In genomic region chr9:130939405-130939941, GRCh38 we compare ENCODE assay signal across 8 cellular contexts. TPM values are rescaled to one million over a fixed set of nuclear protein-coding genes. Genes with fewer than 3 reads are reported as not detected.
DNase-seq lines count a peak whose midpoint lies in the region; ATAC-seq and TF ChIP-seq lines count a peak whose summit lies in the region.

No MANE protein-coding gene starts in this region.

- H3K27ac ChIP-seq in HL-60 (replicated peaks): no peak overlapping the region
- peak overlapping the region; percentile 9 for H3K27ac ChIP-seq in colonic mucosa

- H3K27me3 ChIP-seq in HL-60 (ENCODE audit: insufficient read depth, poor library complexity, severe bottlenecking) (peaks cover 34% of the 10 kb centered on the region), colonic mucosa (peaks cover 34% of the 10 kb centered on the region)

- H3K9me3 ChIP-seq in colonic mucosa: no peaks in the 10 kb centered on the region
- H3K9me3 ChIP-seq in mucosa of descending colon: no peaks in the 10 kb centered on the region

- DNase-seq in AG10803 (ENCODE audit: low read depth) (no peak), HL-60 (ENCODE audit: low read depth in 1 of 2, low spot score in 1 of 2) (no peak), colonic mucosa (peak; percentile 39), mucosa of descending colon (peak in 2 of 3 donors; percentile 34 to 42), NCI-H524 treated with DMSO at 0.1 percent for 48 hours (lab: John Stamatoyannopoulos, UW) (no peak), HT-29 (ENCODE audit: low spot score) (no peak), NCI-H1105 treated with DMSO at 0.1 percent for 48 hours (lab: John Stamatoyannopoulos, UW) (no peak)
- no peak for DNase-seq in activated CD4-positive, CD25-positive, alpha-beta regulatory T cell treated with anti-CD3 and anti-CD28 coated beads, Interleukin-2, amount 50 U/mL, for 72 hours

- TF ChIP-seq CTCF in AG10803 (conservative IDR thresholded peaks at IDR 0.05; ENCODE audit: low read length) (no peak), HL-60 (IDR thresholded peaks at IDR 0.05; ENCODE audit: insufficient read depth, low read length) (no peak), colonic mucosa (IDR thresholded peaks at IDR 0.05) (no peak), mucosa of descending colon (IDR thresholded peaks at IDR 0.05) (no peak)

- H3K9ac ChIP-seq in colonic mucosa (ENCODE audit: low read depth in 2 of 2, low read length in 2 of 2): peak overlapping the region; percentile 19 to 62

- peak; percentile 33 for ATAC-seq in mucosa of descending colon

- intact Hi-C loops in colonic mucosa (cut with DNase I) (no loop called here), mucosa of descending colon (cut with DNase I, micrococcal nuclease) (no loop called here)

- H3K4me1 ChIP-seq in colonic mucosa: peaks cover 4% of the 10 kb centered on the region
- H3K4me1 ChIP-seq in mucosa of descending colon (ENCODE audit: low read depth): peaks cover 19% of the 10 kb centered on the region

- H3K36me3 ChIP-seq in colonic mucosa (no peaks in the 10 kb centered on the region), mucosa of descending colon (ENCODE audit: low read depth) (no peaks in the 10 kb centered on the region)

- H3K4me3 ChIP-seq in AG10803 (ENCODE audit: low read length) (peak overlapping the region; percentile 55), HL-60 (replicated peaks; ENCODE audit: insufficient read depth, low read length) (peak overlapping the region; percentile 55), colonic mucosa (peak overlapping the region; percentile 63), mucosa of descending colon (peak overlapping the region; percentile 11)

RNA-seq across cellular contexts. Expression of gene FIBCD1, which starts 0.4 kb away (rescaled TPM):
- total RNA-seq in colonic mucosa (10 to 100 TPM in 1 of 2 donors, 1 to 10 TPM in 1; 9.0 to 32.9 TPM), mucosa of descending colon (10 to 100 TPM in 1 of 3 donors, 1 to 10 TPM in 2; 2.6 to 10.7 (median 7.3) TPM)
- 0.03 and 1.5 TPM in 2 replicates for total RNA-seq in HT-29 (2014; rRNA removed; shearing (Covaris generic))

RNA-seq across cellular contexts. Expression of gene QRFP, which starts 42.9 kb away (rescaled TPM):
- total RNA-seq in colonic mucosa (under 1 TPM in 1 of 2 donors, not detected in 1; 0.77 TPM), mucosa of descending colon (under 1 TPM in 2 of 3 donors, not detected in 1; 0.24 to 0.87 TPM)
- total RNA-seq in HT-29 (2014; rRNA removed; shearing (Covaris generic)): not detected in 2 replicates

Comparison
In these comparisons a context has a peak if more than half of its experiments do, and no peak if none do; other contexts are left out.
1. DNase-seq: peak in colonic mucosa (single experiment) and mucosa of descending colon (2 of 3); none in AG10803 (single experiment), HL-60 (0 of 2), NCI-H524 treated with DMSO at 0.1 percent for 48 hours (single experiment), HT-29 (single experiment), NCI-H1105 treated with DMSO at 0.1 percent for 48 hours (single experiment) and activated CD4-positive, CD25-positive, alpha-beta regulatory T cell treated with anti-CD3 and anti-CD28 coated beads, Interleukin-2, amount 50 U/mL, for 72 hours (single experiment).
2. H3K4me3 ChIP-seq: peak in every context shown above with its lines; median percentile 63 in colonic mucosa; 55 in AG10803; 55 in HL-60; 11 in mucosa of descending colon.